In the genomic region with DNA sequence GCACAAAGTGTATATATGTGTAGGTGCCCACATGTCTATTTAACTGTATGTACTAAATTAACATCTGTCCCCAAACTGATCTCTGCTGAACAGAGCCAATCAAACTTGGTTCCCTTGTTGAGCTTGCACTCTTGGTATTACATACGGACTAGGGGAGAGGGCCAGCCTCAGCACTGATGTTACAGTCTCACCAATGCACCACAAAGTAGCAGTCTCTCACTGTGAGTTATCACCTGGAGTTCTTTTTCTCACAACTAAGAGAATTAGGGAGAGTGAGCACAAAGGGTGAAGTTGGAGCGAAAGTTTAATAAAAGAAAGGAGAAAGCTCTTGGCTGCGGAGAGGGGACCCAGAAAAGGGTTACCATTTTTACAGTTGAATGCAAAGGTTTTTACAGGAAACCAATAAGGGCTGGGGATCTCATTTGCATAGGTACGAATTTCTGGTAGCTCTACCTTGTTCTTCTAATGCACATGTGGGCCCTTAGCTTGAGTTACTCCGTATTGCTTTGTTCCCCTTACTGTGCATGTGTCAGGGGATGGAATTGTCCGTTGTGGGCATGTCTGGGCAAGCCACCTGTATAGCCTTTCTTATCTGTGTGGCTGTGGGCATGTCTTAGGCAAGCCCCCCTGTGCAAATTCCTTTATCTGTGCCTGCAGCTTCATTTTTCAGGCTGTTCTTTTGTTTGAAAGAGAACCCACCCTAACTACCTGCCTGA, we compare ENCODE assay signal across 9 cellular contexts. TPM values are rescaled to one million over a fixed set of nuclear protein-coding genes. Genes with fewer than 3 reads are reported as not detected.
DNase-seq lines count a peak whose midpoint lies in the region; ATAC-seq, FAIRE-seq and TF ChIP-seq lines count a peak whose summit lies in the region.
"Had no signal": no experiment of that assay in that cellular context is flagged by ENCODE, and none has a peak within 500 bp of the region (broad histone marks: within the 10 kb centered on the region; RNA-seq: fewer than 3 reads in every experiment).

No MANE protein-coding gene starts in this region.

- H4K5ac ChIP-seq in H1 (ENCODE audit: insufficient read length, low read depth, low read length): peak overlapping the region; percentile 13

- H4K20me1 ChIP-seq in BLaER1 treated with 17β-estradiol and CSF1 and Interleukin-3, amounts not matched to agents 10 nM and 100 nM: no peaks in the 10 kb centered on the region
- no peaks in the 10 kb centered on the region for H4K20me1 ChIP-seq in OCI-LY7 (ENCODE audit: insufficient read depth, low read length)
- H4K20me1 ChIP-seq in H1 (replicated peaks in 1 of 2; ENCODE audit: control insufficient read depth in 1 of 2, insufficient read depth in 2 of 2, low read length in 2 of 2): no peaks in the 10 kb centered on the region

- peak overlapping the region; percentile 45; the same call in 1 of the 2 replicates for H2BK12ac ChIP-seq in H1 (ENCODE audit: low read depth, low read length)

- H3K23me2 ChIP-seq in H1 (ENCODE audit: low read depth, low read length): no peaks in the 10 kb centered on the region

- H2BK5ac ChIP-seq in H1 (ENCODE audit: low read depth, low read length): peak overlapping the region; percentile 91; the same call in 1 of the 2 replicates

- no peak overlapping the region for H3K56ac ChIP-seq in H1 (replicated peaks; ENCODE audit: insufficient read length, low read depth, low read length)

- WGBS in H1 (ENCODE audit: extremely low coverage in 1 of 2, insufficient coverage in 1 of 2, insufficient read length in 1 of 2, insufficient replicate concordance in 2 of 2, low coverage in 1 of 2, low lambda C conversion rate in 2 of 2, missing lambda C conversion rate in 1 of 2), 2 experiments: 69% methylated on average over 6 of the region's 6 CpGs; no CpG with 5 or more reads in 1 of the 2 experiments

- H3K36me3 ChIP-seq in BLaER1 treated with 17β-estradiol and CSF1 and Interleukin-3, amounts not matched to agents 10 nM and 100 nM: no peaks in the 10 kb centered on the region
- H3K36me3 ChIP-seq in OCI-LY7 (ENCODE audit: insufficient read depth, low read length) (no peaks in the 10 kb centered on the region), H1 (ENCODE audit: control insufficient read depth in 2 of 4, insufficient read depth in 4 of 4, low read length in 3 of 4) (no peaks in the 10 kb centered on the region)

- no peaks in the 10 kb centered on the region for H3K79me2 ChIP-seq in OCI-LY7 (ENCODE audit: insufficient read depth, low read depth, low read length)
- H3K79me2 ChIP-seq in H1 (ENCODE audit: control insufficient read depth in 1 of 2, insufficient read depth in 2 of 2, low read length in 2 of 2): no peaks in the 10 kb centered on the region

- no peaks in the 10 kb centered on the region for H3K27me3 ChIP-seq in BLaER1 treated with 17β-estradiol and CSF1 and Interleukin-3, amounts not matched to agents 10 nM and 100 nM
- no peaks in the 10 kb centered on the region; a peak in 1 of 7 replicates for H3K27me3 ChIP-seq in H1 (replicated peaks in 1 of 4; ENCODE audit: control insufficient read depth in 3 of 4, extremely low read depth in 1 of 4, insufficient read depth in 3 of 4, low read length in 3 of 4)

- peak; percentile 83 for DNase-seq in OCI-LY7 (ENCODE audit: low spot score)
- DNase-seq in H1 (ENCODE audit: low read depth in 1 of 2, low spot score in 2 of 2): no peak
- DNase-seq in GM20000 (ENCODE audit: low spot score): no peak
- no peak for DNase-seq in RCC 7860 (ENCODE audit: low spot score)
- no peak for DNase-seq in NCI-H187 treated with DMSO at 0.1 percent for 48 hours (lab: John Stamatoyannopoulos, UW)
- DNase-seq: NCI-H774 had no signal

- no peak overlapping the region for H2BK20ac ChIP-seq in H1 (ENCODE audit: low read length)

- TF ChIP-seq POLR2A in GM19099 (IDR thresholded peaks at IDR 0.05; ENCODE audit: extremely low read depth, insufficient read length, low read depth) (peak; percentile 61), H1 (IDR thresholded peaks at IDR 0.05; ENCODE audit: control extremely low read depth in 1 of 2, low read depth in 2 of 2, low read length in 2 of 2) (no peak)

- no peak overlapping the region for H3K14ac ChIP-seq in H1 (ENCODE audit: insufficient read length)

- H2BK120ac ChIP-seq in H1 (replicated peaks; ENCODE audit: low read depth, low read length): peak overlapping the region; percentile 95

- no peak for ATAC-seq in HG02623 (IDR thresholded peaks at IDR 0.05; ENCODE audit: unreplicated experiment)

- H3K4me1 ChIP-seq in BLaER1 treated with 17β-estradiol and CSF1 and Interleukin-3, amounts not matched to agents 10 nM and 100 nM: peaks cover 67 to 77% (median 68%) of the 10 kb centered on the region in 10 experiments
- H3K4me1 ChIP-seq in OCI-LY7 (ENCODE audit: insufficient read depth, low read length, poor library complexity, severe bottlenecking): peaks cover 69% of the 10 kb centered on the region
- H3K4me1 ChIP-seq in H1 (replicated peaks in 1 of 4; ENCODE audit: control insufficient read depth in 3 of 4, insufficient read depth in 4 of 4, low read length in 3 of 4): peaks cover 0 to 7% (median 4%) of the 10 kb centered on the region in 4 experiments; a peak in 3 of 7 replicates

- H3K9me3 ChIP-seq in BLaER1 treated with 17β-estradiol and CSF1 and Interleukin-3, amounts not matched to agents 10 nM and 100 nM (replicated peaks in 1 of 11): peaks cover 0 to 14% (median 0%) of the 10 kb centered on the region in 11 experiments; a peak in 4 of 22 replicates
- no peaks in the 10 kb centered on the region for H3K9me3 ChIP-seq in OCI-LY7 (ENCODE audit: low read length)
- H3K9me3 ChIP-seq in H1 (ENCODE audit: insufficient read depth in 2 of 2, low read depth in 1 of 2, low read length in 1 of 2): no peaks in the 10 kb centered on the region; a peak in 1 of 4 replicates

- peak overlapping the region; percentile 95 for H4K91ac ChIP-seq in H1 (replicated peaks; ENCODE audit: insufficient read length, low read length)

- FAIRE-seq in H1 (lab: Jason Lieb, UNC) (no peak), RCC 7860 (lab: Jason Lieb, UNC) (no peak)

- H3K23ac ChIP-seq in H1 (ENCODE audit: insufficient read length): no peak overlapping the region

- H2AK5ac ChIP-seq in H1 (ENCODE audit: low read depth, low read length): peak overlapping the region; percentile 29; the same call in 1 of the 2 replicates

- peak overlapping the region; percentile 81; the same call in 1 of the 2 replicates for H2AFZ ChIP-seq in OCI-LY7 (ENCODE audit: low read length)
- H2AFZ ChIP-seq in H1 (ENCODE audit: low read length): 0 out of 2 replicates have a peak overlapping the region, but pooled peaks have one; percentile 62

- H3K4me3 ChIP-seq in BLaER1 treated with 17β-estradiol and CSF1 and Interleukin-3, amounts not matched to agents 10 nM and 100 nM: peak overlapping the region in 1 of 10 experiments; percentile 4; a peak in 2 of 20 replicates
- H3K4me3 ChIP-seq in OCI-LY7 (ENCODE audit: low read depth, low read length, poor library complexity, severe bottlenecking) (peak overlapping the region; percentile 45), H1 (ENCODE audit: extremely low read depth in 1 of 4, insufficient read depth in 2 of 4, low read depth in 3 of 4, low read length in 4 of 4) (no peak overlapping the region)

- POLR2A ChIA-PET in OCI-LY7 (lab: Charles Lee) (interaction anchor here (0.6 to 8.9 kb wide), 19 partner anchors 8 to 579 kb away, joined by 3 to 114 read pairs (median 6); a partner anchor contains a TSS), H1 (lab: Charles Lee; ENCODE audit: partially characterized antibody) (interaction anchor here (0.7 kb wide), 1 partner anchor 156 kb away, joined by 4 read pairs; no protein-coding TSS in a partner anchor)

- no peak overlapping the region for H2BK15ac ChIP-seq in H1 (ENCODE audit: low read length)

- no peak overlapping the region for H4K8ac ChIP-seq in H1 (ENCODE audit: extremely low read depth, insufficient read depth, low read length)

- H3K4ac ChIP-seq in H1 (replicated peaks; ENCODE audit: insufficient read length, low read depth, low read length): peak overlapping the region; percentile 80

- peak overlapping the region; percentile 67 to 87 (median 82) for H3K27ac ChIP-seq in BLaER1 treated with 17β-estradiol and CSF1 and Interleukin-3, amounts not matched to agents 10 nM and 100 nM
- peak overlapping the region; percentile 97 for H3K27ac ChIP-seq in OCI-LY7 (ENCODE audit: low read depth, low read length, poor library complexity, severe bottlenecking)
- no peak overlapping the region; the same call in 1 of the 2 replicates for H3K27ac ChIP-seq in H1 (ENCODE audit: low read depth, low read length)

- no peak for TF ChIP-seq RAD21 in H1 (IDR thresholded peaks at IDR 0.05 in 1 of 2, conservative IDR thresholded peaks at IDR 0.05 in 1 of 2; ENCODE audit: low read depth in 2 of 2, low read length in 2 of 2)

- intact Hi-C loops in OCI-LY7 (cut with micrococcal nuclease; ENCODE audit: unreplicated experiment): loop anchor here (10.0 kb wide), 1 partner anchor 411 kb away; no protein-coding TSS in a partner anchor

- H3K79me1 ChIP-seq in H1 (ENCODE audit: low read depth, low read length): no peaks in the 10 kb centered on the region

- H3K4me2 ChIP-seq in BLaER1 treated with 17β-estradiol and CSF1 and Interleukin-3, amounts not matched to agents 10 nM and 100 nM: peak overlapping the region; percentile 73 to 93 (median 82)
- H3K4me2 ChIP-seq in OCI-LY7 (ENCODE audit: low read length) (peak overlapping the region; percentile 87), H1 (ENCODE audit: insufficient read depth in 1 of 2, low read depth in 2 of 2, low read length in 2 of 2) (no peak overlapping the region)

- no peak for TF ChIP-seq EP300 in H1 (IDR thresholded peaks at IDR 0.05; ENCODE audit: borderline replicate concordance in 1 of 2, low read depth in 2 of 2, low read length in 2 of 2)

- peak overlapping the region in 10 of 11 experiments; percentile 58 to 76 (median 68); a peak in 18 of 22 replicates for H3K9ac ChIP-seq in BLaER1 treated with 17β-estradiol and CSF1 and Interleukin-3, amounts not matched to agents 10 nM and 100 nM
- no peak overlapping the region for H3K9ac ChIP-seq in H1 (replicated peaks in 1 of 4; ENCODE audit: extremely low read depth in 1 of 4, low read depth in 3 of 4, low read length in 3 of 4)

- peak overlapping the region; percentile 44; the same call in 1 of the 2 replicates for H3K18ac ChIP-seq in H1 (ENCODE audit: extremely low read depth, low read length)

- CTCF ChIA-PET in OCI-LY7 (lab: Charles Lee; ENCODE audit: unreplicated experiment) (interaction anchor here (2.2 kb wide), 1 partner anchor 15 kb away, joined by 5 read pairs; no protein-coding TSS in a partner anchor), H1 (lab: Charles Lee; ENCODE audit: partially characterized antibody) (interaction anchor here (1.3 to 2.6 kb wide), 4 partner anchors 16 to 186 kb away, joined by 4 to 11 read pairs (median 6); no protein-coding TSS in a partner anchor)

- BruUV-seq in OCI-LY7 (replicated peaks; lab: Mats Ljungman, UMichigan): no TSS peak

- no peaks in the 10 kb centered on the region for H3K9me2 ChIP-seq in OCI-LY7 (ENCODE audit: insufficient read depth, low read length)

- TF ChIP-seq CTCF in OCI-LY7 (conservative IDR thresholded peaks at IDR 0.05; ENCODE audit: low read length) (no peak), H1 (IDR thresholded peaks at IDR 0.05; ENCODE audit: control extremely low read depth in 1 of 3, insufficient read depth in 1 of 3, low read depth in 1 of 3, low read length in 3 of 3) (no peak), GM20000 (IDR thresholded peaks at IDR 0.05; ENCODE audit: extremely low read depth, missing control alignments) (no peak)

RNA-seq across cellular contexts. Expression of a gene that starts 13.3 kb away (rescaled TPM):
- total RNA-seq in OCI-LY7 (2014; rRNA removed; shearing (Covaris generic)): 37.1 and 50.6 TPM in 2 replicates
- 88.7 and 95.4 TPM in 2 replicates for total RNA-seq in OCI-LY7 (2022)
- not detected in 2 replicates for total RNA-seq in H1 (2021; fragmentation: NEBNext Ultra II Directional; extraction: Animal tissue kit (Norgen Biotek cat#: 25700))
- polyA plus RNA-seq in H1 (2011; rRNA removed): not detected in 2 replicates
- polyA plus RNA-seq in H1 (2011; cell fraction: cytosol; rRNA removed): not detected
- polyA plus RNA-seq in H1 (2011; cell fraction: nucleus; rRNA removed): not detected
- not detected in 4 replicates for polyA plus RNA-seq in H1 (2012, experiment 1 of 2)
- polyA plus RNA-seq in H1 (2012, experiment 2 of 2): not detected
- not detected for polyA plus RNA-seq in H1 (2013, experiment 1 of 2)
- 0.04 TPM for polyA plus RNA-seq in H1 (2013, experiment 2 of 2)
- not detected in 2 replicates for polyA minus RNA-seq in H1 (2011; rRNA and poly(A)+ RNA removed)
- polyA minus RNA-seq in H1 (2011; cell fraction: cytosol; rRNA and poly(A)+ RNA removed): not detected
- polyA minus RNA-seq in H1 (2011; cell fraction: nucleus; rRNA and poly(A)+ RNA removed): not detected

RNA-seq across cellular contexts. Expression of a gene that starts 13.8 kb away (rescaled TPM):
- 34.4 and 39.9 TPM in 2 replicates for total RNA-seq in OCI-LY7 (2014; rRNA removed; shearing (Covaris generic))
- 9.8 and 13.5 TPM in 2 replicates for total RNA-seq in OCI-LY7 (2022)
- total RNA-seq in H1 (2021; fragmentation: NEBNext Ultra II Directional; extraction: Animal tissue kit (Norgen Biotek cat#: 25700)): 0.57 and 0.58 TPM in 2 replicates
- polyA plus RNA-seq in H1 (2011; rRNA removed): 1.4 and 1.6 TPM in 2 replicates
- 1.8 TPM for polyA plus RNA-seq in H1 (2011; cell fraction: cytosol; rRNA removed)
- 2.8 TPM for polyA plus RNA-seq in H1 (2011; cell fraction: nucleus; rRNA removed)
- 0.84 to 2.4 TPM (median 1.3 TPM) in 4 replicates for polyA plus RNA-seq in H1 (2012, experiment 1 of 2)
- polyA plus RNA-seq in H1 (2012, experiment 2 of 2): 1.4 TPM
- polyA plus RNA-seq in H1 (2013, experiment 1 of 2): 0.47 TPM
- polyA plus RNA-seq in H1 (2013, experiment 2 of 2): 0.48 TPM
- polyA minus RNA-seq in H1 (2011; rRNA and poly(A)+ RNA removed): 2.6 and 3.0 TPM in 2 replicates
- polyA minus RNA-seq in H1 (2011; cell fraction: cytosol; rRNA and poly(A)+ RNA removed): 1.5 TPM
- polyA minus RNA-seq in H1 (2011; cell fraction: nucleus; rRNA and poly(A)+ RNA removed): 4.1 TPM

Comparison
In these comparisons a context has a peak if more than half of its experiments do, and no peak if none do; other contexts are left out.
1. H3K4me2 ChIP-seq: peak in BLaER1 treated with 17β-estradiol and CSF1 and Interleukin-3, amounts not matched to agents 10 nM and 100 nM (11 of 11) and OCI-LY7 (single experiment); none in H1 (0 of 2).
2. H3K9ac ChIP-seq: peak in BLaER1 treated with 17β-estradiol and CSF1 and Interleukin-3, amounts not matched to agents 10 nM and 100 nM (10 of 11); none in H1 (0 of 4).
3. RNA of a gene that starts 13.3 kb away (total RNA-seq): 37.1 to 95.4 TPM in OCI-LY7; not detected in H1; every median in the first group is over 10 times any median in the second.